1 cellular context compared by ENCODE assay signal in the genomic region with DNA sequence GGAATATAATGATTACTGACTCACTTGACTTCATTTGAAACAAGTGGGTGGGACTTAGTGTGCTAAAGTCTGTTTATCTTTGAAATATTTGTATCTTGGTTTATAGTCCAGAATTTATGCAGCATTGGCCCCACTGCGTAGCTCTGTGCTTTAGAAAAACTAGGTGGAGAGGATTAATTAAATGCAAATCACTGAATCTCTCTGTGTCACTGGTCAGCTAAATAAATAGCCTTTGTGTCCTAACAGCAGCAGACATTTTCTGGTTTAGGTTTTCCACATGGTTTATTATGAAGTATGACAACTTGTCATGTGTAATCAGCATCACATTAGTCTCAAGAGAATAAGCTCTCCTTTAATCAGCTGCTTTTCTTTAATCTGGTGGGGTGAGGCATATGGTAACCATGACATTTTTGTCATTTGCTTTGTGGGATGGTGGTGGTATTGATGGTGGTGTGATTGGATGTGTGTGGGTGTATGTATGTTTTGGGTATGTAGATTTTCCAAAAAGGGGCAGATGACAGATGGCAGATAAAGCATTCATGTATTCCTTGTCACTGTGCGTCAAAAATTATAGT.
TF ChIP-seq lines count a peak whose summit lies in the region.

No MANE protein-coding gene starts in this region.

TF ChIP-seq in IMR-90, 13 proteins besides CTCF, POLR2A, EP300 and RAD21 (continued from another document):
- TF ChIP-seq MAFK (IDR thresholded peaks at IDR 0.05; ENCODE audit: low read depth, low read length) (no peak), MXI1 (IDR thresholded peaks at IDR 0.05; ENCODE audit: borderline replicate concordance, low read depth, low read length) (no peak)
